Comparison of ENCODE assay signal across 1 cellular context in the genomic region with DNA sequence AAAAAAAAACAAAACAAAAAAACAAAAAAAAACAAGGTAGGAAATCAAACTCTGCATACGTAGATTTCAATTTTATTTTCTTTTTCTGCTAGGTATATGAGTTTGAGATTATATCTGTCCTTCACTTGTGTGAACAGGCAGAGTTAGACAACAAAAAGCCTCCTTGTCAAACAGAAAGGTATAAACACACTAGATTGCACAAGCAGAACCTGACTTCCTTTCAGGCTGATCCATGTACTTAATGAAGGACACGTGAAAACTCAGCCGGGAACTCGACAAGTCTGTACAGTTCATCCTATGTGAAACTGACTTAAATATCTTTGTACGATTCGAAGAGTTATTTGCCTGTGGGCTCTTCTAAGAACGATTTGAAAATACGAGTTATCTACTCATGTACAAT.
TF ChIP-seq lines count a peak whose summit lies in the region.

No MANE protein-coding gene starts in this region.

TF ChIP-seq in HepG2, 621 proteins besides CTCF, POLR2A, EP300 and RAD21 (continued from another document and continues in another):
- TF ChIP-seq, protein P1, sequence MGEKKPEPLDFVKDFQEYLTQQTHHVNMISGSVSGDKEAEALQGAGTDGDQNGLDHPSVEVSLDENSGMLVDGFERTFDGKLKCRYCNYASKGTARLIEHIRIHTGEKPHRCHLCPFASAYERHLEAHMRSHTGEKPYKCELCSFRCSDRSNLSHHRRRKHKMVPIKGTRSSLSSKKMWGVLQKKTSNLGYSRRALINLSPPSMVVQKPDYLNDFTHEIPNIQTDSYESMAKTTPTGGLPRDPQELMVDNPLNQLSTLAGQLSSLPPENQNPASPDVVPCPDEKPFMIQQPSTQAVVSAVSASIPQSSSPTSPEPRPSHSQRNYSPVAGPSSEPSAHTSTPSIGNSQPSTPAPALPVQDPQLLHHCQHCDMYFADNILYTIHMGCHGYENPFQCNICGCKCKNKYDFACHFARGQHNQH (CRISPR knock-in tag; IDR thresholded peaks at IDR 0.05) = peak; percentile 61; the same call in 1 of the 2 replicates
- TF ChIP-seq NPAS2 (CRISPR knock-in tag; IDR thresholded peaks at IDR 0.05; ENCODE audit: borderline replicate concordance) (no peak), MIXL1 (CRISPR knock-in tag; IDR thresholded peaks at IDR 0.05) (peak; percentile 97), ZNF777 (CRISPR knock-in tag; IDR thresholded peaks at IDR 0.05) (no peak), SOX13 (IDR thresholded peaks at IDR 0.05) (peak; percentile 58), SOX13 (CRISPR knock-in tag; conservative IDR thresholded peaks at IDR 0.05 in 1 of 2, IDR thresholded peaks at IDR 0.05 in 1 of 2) (peak in 1 of 2 experiments; percentile 90; a peak in 2 of 4 replicates), ZNF605 (CRISPR knock-in tag; IDR thresholded peaks at IDR 0.05) (no peak), ZNF781 (CRISPR knock-in tag; IDR thresholded peaks at IDR 0.05; ENCODE audit: borderline replicate concordance, not compliant biosample characterization) (no peak), RBM39 (IDR thresholded peaks at IDR 0.05; ENCODE audit: low read depth, low read length, poor library complexity, severe bottlenecking) (no peak), SSRP1 (CRISPR knock-in tag; IDR thresholded peaks at IDR 0.05) (0 out of 2 replicates have a peak, but pooled peaks have one; percentile 34), NFATC3 (CRISPR knock-in tag; IDR thresholded peaks at IDR 0.05) (no peak), SMAD9 (CRISPR knock-in tag; IDR thresholded peaks at IDR 0.05) (no peak), GPN1 (CRISPR knock-in tag; IDR thresholded peaks at IDR 0.05; ENCODE audit: borderline replicate concordance) (no peak), ZNF382 (CRISPR knock-in tag; IDR thresholded peaks at IDR 0.05; ENCODE audit: borderline replicate concordance) (no peak), ZNF772 (CRISPR knock-in tag; IDR thresholded peaks at IDR 0.05) (no peak), AHR (CRISPR knock-in tag; IDR thresholded peaks at IDR 0.05) (no peak), PPARG (CRISPR knock-in tag; conservative IDR thresholded peaks at IDR 0.05) (peak; percentile 85), GATA4 (IDR thresholded peaks at IDR 0.05; ENCODE audit: borderline replicate concordance, low read depth) (peak; percentile 51; the same call in 1 of the 2 replicates), ZNF878 (CRISPR knock-in tag; IDR thresholded peaks at IDR 0.05) (0 out of 2 replicates have a peak, but pooled peaks have one; percentile 44), FOXO1 (CRISPR knock-in tag; IDR thresholded peaks at IDR 0.05) (peak; percentile 95), GATAD2A (CRISPR knock-in tag; IDR thresholded peaks at IDR 0.05) (peak; percentile 97), DNMT3B (CRISPR knock-in tag; conservative IDR thresholded peaks at IDR 0.05) (0 out of 2 replicates have a peak, but pooled peaks have one; percentile 73), ZNF10 (CRISPR knock-in tag; IDR thresholded peaks at IDR 0.05; ENCODE audit: borderline replicate concordance, low read depth) (no peak), ZNF331 (CRISPR knock-in tag; IDR thresholded peaks at IDR 0.05) (peak; percentile 85; the same call in 1 of the 2 replicates), FOXA1 (IDR thresholded peaks at IDR 0.05) (no peak), FOXA1 (CRISPR knock-in tag; IDR thresholded peaks at IDR 0.05) (peak; percentile 79), PTBP1 (IDR thresholded peaks at IDR 0.05; ENCODE audit: low read depth, low read length, poor library complexity, severe bottlenecking) (no peak), ZNF282 (IDR thresholded peaks at IDR 0.05; ENCODE audit: partially characterized antibody) (no peak), ZFP41 (CRISPR knock-in tag; IDR thresholded peaks at IDR 0.05; ENCODE audit: borderline replicate concordance) (no peak), FOXA3 (CRISPR knock-in tag; IDR thresholded peaks at IDR 0.05) (peak; percentile 94), RORA (CRISPR knock-in tag; IDR thresholded peaks at IDR 0.05) (no peak), GABPA (IDR thresholded peaks at IDR 0.05; ENCODE audit: low read depth, low read length) (no peak), GABPA (CRISPR knock-in tag; IDR thresholded peaks at IDR 0.05; ENCODE audit: low read depth) (peak; percentile 56; the same call in 1 of the 2 replicates), ZNF883 (CRISPR knock-in tag; IDR thresholded peaks at IDR 0.05; ENCODE audit: not compliant biosample characterization) (no peak), ZNF549 (CRISPR knock-in tag; IDR thresholded peaks at IDR 0.05) (no peak), ZNF567 (CRISPR knock-in tag; IDR thresholded peaks at IDR 0.05; ENCODE audit: borderline replicate concordance) (no peak), ZNF546 (CRISPR knock-in tag; conservative IDR thresholded peaks at IDR 0.05) (no peak), SOX6 (IDR thresholded peaks at IDR 0.05) (no peak), SOX6 (CRISPR knock-in tag; IDR thresholded peaks at IDR 0.05) (peak; percentile 92)
- TF ChIP-seq, protein P2, sequence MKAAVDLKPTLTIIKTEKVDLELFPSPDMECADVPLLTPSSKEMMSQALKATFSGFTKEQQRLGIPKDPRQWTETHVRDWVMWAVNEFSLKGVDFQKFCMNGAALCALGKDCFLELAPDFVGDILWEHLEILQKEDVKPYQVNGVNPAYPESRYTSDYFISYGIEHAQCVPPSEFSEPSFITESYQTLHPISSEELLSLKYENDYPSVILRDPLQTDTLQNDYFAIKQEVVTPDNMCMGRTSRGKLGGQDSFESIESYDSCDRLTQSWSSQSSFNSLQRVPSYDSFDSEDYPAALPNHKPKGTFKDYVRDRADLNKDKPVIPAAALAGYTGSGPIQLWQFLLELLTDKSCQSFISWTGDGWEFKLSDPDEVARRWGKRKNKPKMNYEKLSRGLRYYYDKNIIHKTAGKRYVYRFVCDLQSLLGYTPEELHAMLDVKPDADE (CRISPR knock-in tag; IDR thresholded peaks at IDR 0.05) = no peak
- TF ChIP-seq, protein P3, sequence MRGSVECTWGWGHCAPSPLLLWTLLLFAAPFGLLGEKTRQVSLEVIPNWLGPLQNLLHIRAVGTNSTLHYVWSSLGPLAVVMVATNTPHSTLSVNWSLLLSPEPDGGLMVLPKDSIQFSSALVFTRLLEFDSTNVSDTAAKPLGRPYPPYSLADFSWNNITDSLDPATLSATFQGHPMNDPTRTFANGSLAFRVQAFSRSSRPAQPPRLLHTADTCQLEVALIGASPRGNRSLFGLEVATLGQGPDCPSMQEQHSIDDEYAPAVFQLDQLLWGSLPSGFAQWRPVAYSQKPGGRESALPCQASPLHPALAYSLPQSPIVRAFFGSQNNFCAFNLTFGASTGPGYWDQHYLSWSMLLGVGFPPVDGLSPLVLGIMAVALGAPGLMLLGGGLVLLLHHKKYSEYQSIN (CRISPR knock-in tag; IDR thresholded peaks at IDR 0.05; ENCODE audit: borderline replicate concordance) = no peak
- TF ChIP-seq, protein P4, sequence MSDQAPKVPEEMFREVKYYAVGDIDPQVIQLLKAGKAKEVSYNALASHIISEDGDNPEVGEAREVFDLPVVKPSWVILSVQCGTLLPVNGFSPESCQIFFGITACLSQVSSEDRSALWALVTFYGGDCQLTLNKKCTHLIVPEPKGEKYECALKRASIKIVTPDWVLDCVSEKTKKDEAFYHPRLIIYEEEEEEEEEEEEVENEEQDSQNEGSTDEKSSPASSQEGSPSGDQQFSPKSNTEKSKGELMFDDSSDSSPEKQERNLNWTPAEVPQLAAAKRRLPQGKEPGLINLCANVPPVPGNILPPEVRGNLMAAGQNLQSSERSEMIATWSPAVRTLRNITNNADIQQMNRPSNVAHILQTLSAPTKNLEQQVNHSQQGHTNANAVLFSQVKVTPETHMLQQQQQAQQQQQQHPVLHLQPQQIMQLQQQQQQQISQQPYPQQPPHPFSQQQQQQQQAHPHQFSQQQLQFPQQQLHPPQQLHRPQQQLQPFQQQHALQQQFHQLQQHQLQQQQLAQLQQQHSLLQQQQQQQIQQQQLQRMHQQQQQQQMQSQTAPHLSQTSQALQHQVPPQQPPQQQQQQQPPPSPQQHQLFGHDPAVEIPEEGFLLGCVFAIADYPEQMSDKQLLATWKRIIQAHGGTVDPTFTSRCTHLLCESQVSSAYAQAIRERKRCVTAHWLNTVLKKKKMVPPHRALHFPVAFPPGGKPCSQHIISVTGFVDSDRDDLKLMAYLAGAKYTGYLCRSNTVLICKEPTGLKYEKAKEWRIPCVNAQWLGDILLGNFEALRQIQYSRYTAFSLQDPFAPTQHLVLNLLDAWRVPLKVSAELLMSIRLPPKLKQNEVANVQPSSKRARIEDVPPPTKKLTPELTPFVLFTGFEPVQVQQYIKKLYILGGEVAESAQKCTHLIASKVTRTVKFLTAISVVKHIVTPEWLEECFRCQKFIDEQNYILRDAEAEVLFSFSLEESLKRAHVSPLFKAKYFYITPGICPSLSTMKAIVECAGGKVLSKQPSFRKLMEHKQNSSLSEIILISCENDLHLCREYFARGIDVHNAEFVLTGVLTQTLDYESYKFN (CRISPR knock-in tag; conservative IDR thresholded peaks at IDR 0.05) = peak; percentile 92
- TF ChIP-seq, protein P5, sequence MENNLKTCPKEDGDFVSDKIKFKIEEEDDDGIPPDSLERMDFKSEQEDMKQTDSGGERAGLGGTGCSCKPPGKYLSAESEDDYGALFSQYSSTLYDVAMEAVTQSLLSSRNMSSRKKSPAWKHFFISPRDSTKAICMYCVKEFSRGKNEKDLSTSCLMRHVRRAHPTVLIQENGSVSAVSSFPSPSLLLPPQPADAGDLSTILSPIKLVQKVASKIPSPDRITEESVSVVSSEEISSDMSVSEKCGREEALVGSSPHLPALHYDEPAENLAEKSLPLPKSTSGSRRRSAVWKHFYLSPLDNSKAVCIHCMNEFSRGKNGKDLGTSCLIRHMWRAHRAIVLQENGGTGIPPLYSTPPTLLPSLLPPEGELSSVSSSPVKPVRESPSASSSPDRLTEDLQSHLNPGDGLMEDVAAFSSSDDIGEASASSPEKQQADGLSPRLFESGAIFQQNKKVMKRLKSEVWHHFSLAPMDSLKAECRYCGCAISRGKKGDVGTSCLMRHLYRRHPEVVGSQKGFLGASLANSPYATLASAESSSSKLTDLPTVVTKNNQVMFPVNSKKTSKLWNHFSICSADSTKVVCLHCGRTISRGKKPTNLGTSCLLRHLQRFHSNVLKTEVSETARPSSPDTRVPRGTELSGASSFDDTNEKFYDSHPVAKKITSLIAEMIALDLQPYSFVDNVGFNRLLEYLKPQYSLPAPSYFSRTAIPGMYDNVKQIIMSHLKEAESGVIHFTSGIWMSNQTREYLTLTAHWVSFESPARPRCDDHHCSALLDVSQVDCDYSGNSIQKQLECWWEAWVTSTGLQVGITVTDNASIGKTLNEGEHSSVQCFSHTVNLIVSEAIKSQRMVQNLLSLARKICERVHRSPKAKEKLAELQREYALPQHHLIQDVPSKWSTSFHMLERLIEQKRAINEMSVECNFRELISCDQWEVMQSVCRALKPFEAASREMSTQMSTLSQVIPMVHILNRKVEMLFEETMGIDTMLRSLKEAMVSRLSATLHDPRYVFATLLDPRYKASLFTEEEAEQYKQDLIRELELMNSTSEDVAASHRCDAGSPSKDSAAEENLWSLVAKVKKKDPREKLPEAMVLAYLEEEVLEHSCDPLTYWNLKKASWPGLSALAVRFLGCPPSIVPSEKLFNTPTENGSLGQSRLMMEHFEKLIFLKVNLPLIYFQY (CRISPR knock-in tag; IDR thresholded peaks at IDR 0.05; ENCODE audit: borderline replicate concordance) = no peak
- TF ChIP-seq, protein P6, sequence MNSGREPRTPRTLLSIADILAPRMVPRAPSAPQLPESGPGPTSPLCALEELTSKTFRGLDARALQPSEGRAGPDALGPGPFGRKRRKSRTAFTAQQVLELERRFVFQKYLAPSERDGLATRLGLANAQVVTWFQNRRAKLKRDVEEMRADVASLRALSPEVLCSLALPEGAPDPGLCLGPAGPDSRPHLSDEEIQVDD (CRISPR knock-in tag; IDR thresholded peaks at IDR 0.05; ENCODE audit: borderline replicate concordance) = no peak
- TF ChIP-seq, protein P7, sequence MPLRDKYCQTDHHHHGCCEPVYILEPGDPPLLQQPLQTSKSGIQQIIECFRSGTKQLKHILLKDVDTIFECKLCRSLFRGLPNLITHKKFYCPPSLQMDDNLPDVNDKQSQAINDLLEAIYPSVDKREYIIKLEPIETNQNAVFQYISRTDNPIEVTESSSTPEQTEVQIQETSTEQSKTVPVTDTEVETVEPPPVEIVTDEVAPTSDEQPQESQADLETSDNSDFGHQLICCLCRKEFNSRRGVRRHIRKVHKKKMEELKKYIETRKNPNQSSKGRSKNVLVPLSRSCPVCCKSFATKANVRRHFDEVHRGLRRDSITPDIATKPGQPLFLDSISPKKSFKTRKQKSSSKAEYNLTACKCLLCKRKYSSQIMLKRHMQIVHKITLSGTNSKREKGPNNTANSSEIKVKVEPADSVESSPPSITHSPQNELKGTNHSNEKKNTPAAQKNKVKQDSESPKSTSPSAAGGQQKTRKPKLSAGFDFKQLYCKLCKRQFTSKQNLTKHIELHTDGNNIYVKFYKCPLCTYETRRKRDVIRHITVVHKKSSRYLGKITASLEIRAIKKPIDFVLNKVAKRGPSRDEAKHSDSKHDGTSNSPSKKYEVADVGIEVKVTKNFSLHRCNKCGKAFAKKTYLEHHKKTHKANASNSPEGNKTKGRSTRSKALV (CRISPR knock-in tag; IDR thresholded peaks at IDR 0.05) = no peak
- TF ChIP-seq, protein P8, sequence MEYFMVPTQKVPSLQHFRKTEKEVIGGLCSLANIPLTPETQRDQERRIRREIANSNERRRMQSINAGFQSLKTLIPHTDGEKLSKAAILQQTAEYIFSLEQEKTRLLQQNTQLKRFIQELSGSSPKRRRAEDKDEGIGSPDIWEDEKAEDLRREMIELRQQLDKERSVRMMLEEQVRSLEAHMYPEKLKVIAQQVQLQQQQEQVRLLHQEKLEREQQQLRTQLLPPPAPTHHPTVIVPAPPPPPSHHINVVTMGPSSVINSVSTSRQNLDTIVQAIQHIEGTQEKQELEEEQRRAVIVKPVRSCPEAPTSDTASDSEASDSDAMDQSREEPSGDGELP (IDR thresholded peaks at IDR 0.05; ENCODE audit: borderline replicate concordance, low read depth) = peak; percentile 66; the same call in 1 of the 2 replicates
- TF ChIP-seq, protein P9, sequence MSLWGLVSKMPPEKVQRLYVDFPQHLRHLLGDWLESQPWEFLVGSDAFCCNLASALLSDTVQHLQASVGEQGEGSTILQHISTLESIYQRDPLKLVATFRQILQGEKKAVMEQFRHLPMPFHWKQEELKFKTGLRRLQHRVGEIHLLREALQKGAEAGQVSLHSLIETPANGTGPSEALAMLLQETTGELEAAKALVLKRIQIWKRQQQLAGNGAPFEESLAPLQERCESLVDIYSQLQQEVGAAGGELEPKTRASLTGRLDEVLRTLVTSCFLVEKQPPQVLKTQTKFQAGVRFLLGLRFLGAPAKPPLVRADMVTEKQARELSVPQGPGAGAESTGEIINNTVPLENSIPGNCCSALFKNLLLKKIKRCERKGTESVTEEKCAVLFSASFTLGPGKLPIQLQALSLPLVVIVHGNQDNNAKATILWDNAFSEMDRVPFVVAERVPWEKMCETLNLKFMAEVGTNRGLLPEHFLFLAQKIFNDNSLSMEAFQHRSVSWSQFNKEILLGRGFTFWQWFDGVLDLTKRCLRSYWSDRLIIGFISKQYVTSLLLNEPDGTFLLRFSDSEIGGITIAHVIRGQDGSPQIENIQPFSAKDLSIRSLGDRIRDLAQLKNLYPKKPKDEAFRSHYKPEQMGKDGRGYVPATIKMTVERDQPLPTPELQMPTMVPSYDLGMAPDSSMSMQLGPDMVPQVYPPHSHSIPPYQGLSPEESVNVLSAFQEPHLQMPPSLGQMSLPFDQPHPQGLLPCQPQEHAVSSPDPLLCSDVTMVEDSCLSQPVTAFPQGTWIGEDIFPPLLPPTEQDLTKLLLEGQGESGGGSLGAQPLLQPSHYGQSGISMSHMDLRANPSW (CRISPR knock-in tag; IDR thresholded peaks at IDR 0.05; ENCODE audit: borderline replicate concordance) = no peak
- TF ChIP-seq, protein P10, sequence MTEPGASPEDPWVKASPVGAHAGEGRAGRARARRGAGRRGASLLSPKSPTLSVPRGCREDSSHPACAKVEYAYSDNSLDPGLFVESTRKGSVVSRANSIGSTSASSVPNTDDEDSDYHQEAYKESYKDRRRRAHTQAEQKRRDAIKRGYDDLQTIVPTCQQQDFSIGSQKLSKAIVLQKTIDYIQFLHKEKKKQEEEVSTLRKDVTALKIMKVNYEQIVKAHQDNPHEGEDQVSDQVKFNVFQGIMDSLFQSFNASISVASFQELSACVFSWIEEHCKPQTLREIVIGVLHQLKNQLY (CRISPR knock-in tag; IDR thresholded peaks at IDR 0.05) = peak; percentile 95
